37 cellular contexts compared by ENCODE assay signal in the genomic region with DNA sequence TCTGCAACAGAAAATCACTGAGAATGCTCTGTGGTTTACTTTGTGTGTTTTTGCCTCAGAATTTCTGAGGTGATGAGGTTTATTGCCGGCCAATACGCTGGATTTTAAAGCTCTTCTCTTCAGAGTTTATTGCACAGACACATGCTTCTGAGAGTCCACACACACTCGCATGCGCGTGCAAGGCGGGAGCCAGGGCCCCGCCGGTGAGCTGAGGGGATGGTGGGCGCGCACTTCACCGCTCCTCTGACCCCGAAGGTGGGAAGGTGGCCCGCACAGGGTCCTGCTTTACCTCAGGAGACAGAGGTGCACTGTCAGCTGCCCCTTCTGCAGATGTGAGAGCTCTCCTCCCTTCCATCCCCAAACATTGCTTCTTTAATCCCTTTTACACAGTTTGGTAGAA.
"Had no signal": no experiment of that assay in that cellular context is flagged by ENCODE, and none has a peak within 500 bp of the region (broad histone marks: within the 10 kb centered on the region; RNA-seq: fewer than 3 reads in every experiment).

No MANE protein-coding gene starts in this region.

- H3K4me3 ChIP-seq: ascending aorta, cardiac muscle cell had no signal

- H3K4me1 Mint-ChIP-seq: activated B cell treated with CpG ODN at 0.5 μM for 24 hours; activated CD4-positive, alpha-beta T cell treated with anti-CD3 and anti-CD28 coated beads, Interleukin-2, amount 10 ng/mL, durations not matched to agents 24 days and 14 days; activated naive CD4-positive, alpha-beta T cell treated with anti-CD3 and anti-CD28 coated beads, Interleukin-2, amount 10 ng/mL, durations not matched to agents 7 days and 5 days; activated naive CD4-positive, alpha-beta T cell treated with anti-CD3 and anti-CD28 coated beads, Interleukin-2, amount 50 U/mL, for 24 hours; activated naive CD8-positive, alpha-beta T cell treated with anti-CD3 and anti-CD28 coated beads, Interleukin-2, amount 10 ng/mL, durations not matched to agents 7 days and 5 days; activated naive CD8-positive, alpha-beta T cell treated with anti-CD3 and anti-CD28 coated beads, Interleukin-2, amount 50 U/mL, for 24 hours; central memory CD8-positive, alpha-beta T cell had no signal

- H3K4me3 Mint-ChIP-seq: activated B cell treated with CpG ODN at 0.5 μM for 24 hours; activated CD4-positive, alpha-beta memory T cell treated with anti-CD3 and anti-CD28 coated beads for 36 hours; activated CD4-positive, alpha-beta T cell treated with anti-CD3 and anti-CD28 coated beads, Interleukin-2, amount 10 ng/mL, durations not matched to agents 24 days and 14 days; activated CD8-positive, alpha-beta T cell treated with anti-CD3 and anti-CD28 coated beads for 36 hours; activated naive CD4-positive, alpha-beta T cell treated with anti-CD3 and anti-CD28 coated beads, Interleukin-2, amount 10 ng/mL, durations not matched to agents 7 days and 5 days; activated naive CD4-positive, alpha-beta T cell treated with anti-CD3 and anti-CD28 coated beads, Interleukin-2, amount 50 U/mL, for 24 hours; activated naive CD8-positive, alpha-beta T cell; activated naive CD8-positive, alpha-beta T cell treated with anti-CD3 and anti-CD28 coated beads, Interleukin-2, amount 10 ng/mL, durations not matched to agents 7 days and 5 days; activated naive CD8-positive, alpha-beta T cell treated with anti-CD3 and anti-CD28 coated beads, Interleukin-2, amount 50 U/mL, for 24 hours; activated T-cell treated with anti-CD3 and anti-CD28 coated beads, Interleukin-2, amount 50 U/mL, for 4 hours; activated T-cell treated with anti-CD3 and anti-CD28 coated beads, Interleukin-2, amount 50 U/mL, for 72 hours; brain; central memory CD8-positive, alpha-beta T cell; T-helper 1 cell treated with Interleukin-12 subunit alpha and Interleukin-12 subunit beta and Interleukin-4 antibody, amounts not matched to agents 30 μg/mL and 1 μg/mL, for 36 hours; T-helper 2 cell treated with Interferon-gamma antibody and Interleukin-4, amounts not matched to agents 5 μg/mL and 100 μg/mL, for 36 hours had no signal

- H3K4me1 ChIP-seq: ascending aorta had no signal

- H3K36me3 ChIP-seq: ascending aorta, cardiac muscle cell had no signal

- H3K27me3 ChIP-seq: ascending aorta, cardiac muscle cell had no signal

- H3K9me3 Mint-ChIP-seq: activated B cell treated with CpG ODN at 0.5 μM for 24 hours; activated CD4-positive, alpha-beta memory T cell treated with anti-CD3 and anti-CD28 coated beads for 36 hours; activated CD4-positive, alpha-beta T cell treated with anti-CD3 and anti-CD28 coated beads, Interleukin-2, amount 10 ng/mL, durations not matched to agents 24 days and 14 days; activated CD8-positive, alpha-beta T cell treated with anti-CD3 and anti-CD28 coated beads for 36 hours; activated naive CD4-positive, alpha-beta T cell treated with anti-CD3 and anti-CD28 coated beads, Interleukin-2, amount 10 ng/mL, durations not matched to agents 7 days and 5 days; activated naive CD4-positive, alpha-beta T cell treated with anti-CD3 and anti-CD28 coated beads, Interleukin-2, amount 50 U/mL, for 24 hours; activated naive CD8-positive, alpha-beta T cell treated with anti-CD3 and anti-CD28 coated beads, Interleukin-2, amount 50 U/mL, for 24 hours; activated T-cell treated with anti-CD3 and anti-CD28 coated beads, Interleukin-2, amount 50 U/mL, for 4 hours; activated T-cell treated with anti-CD3 and anti-CD28 coated beads, Interleukin-2, amount 50 U/mL, for 72 hours; activated T-helper 2 cell treated with anti-CD3 and anti-CD28 coated beads, Interferon-gamma antibody, Interleukin-2, Interleukin-4, amounts not matched to agents 10 μg/mL and 5 μg/mL and 100 μg/mL, durations not matched to agents 14 hours and 24 hours and 36 hours; central memory CD8-positive, alpha-beta T cell; T-helper 1 cell treated with Interleukin-12 subunit alpha and Interleukin-12 subunit beta and Interleukin-4 antibody, amounts not matched to agents 30 μg/mL and 1 μg/mL, for 36 hours; T-helper 2 cell treated with Interferon-gamma antibody and Interleukin-4, amounts not matched to agents 5 μg/mL and 100 μg/mL, for 36 hours had no signal

- ATAC-seq: activated CD8-positive, alpha-beta T cell treated with anti-CD3 and anti-CD28 coated beads for 36 hours; activated naive CD8-positive, alpha-beta T cell treated with anti-CD3 and anti-CD28 coated beads, Interleukin-2, amount 50 U/mL, for 24 hours; activated T-cell treated with anti-CD3 and anti-CD28 coated beads, Interleukin-2, amount 50 U/mL, for 4 hours; activated T-cell treated with anti-CD3 and anti-CD28 coated beads, Interleukin-2, amount 50 U/mL, for 72 hours had no signal

- DNase-seq: activated B cell treated with CpG ODN at 0.5 μM for 24 hours; activated CD4-positive, alpha-beta memory T cell treated with anti-CD3 and anti-CD28 coated beads for 36 hours; activated CD4-positive, alpha-beta T cell treated with anti-CD3 and anti-CD28 coated beads for 4 hours; activated CD4-positive, alpha-beta T cell treated with anti-CD3 and anti-CD28 coated beads, Interleukin-2, amount 10 ng/mL, durations not matched to agents 24 days and 14 days; activated CD4-positive, alpha-beta T cell treated with anti-CD3 and anti-CD28 coated beads, Interleukin-2, amount 50 U/mL, for 1 hour; activated CD4-positive, alpha-beta T cell treated with anti-CD3 and anti-CD28 coated beads, Interleukin-2, amount 50 U/mL, for 4 hours; activated CD4-positive, CD25-positive, alpha-beta regulatory T cell treated with anti-CD3 and anti-CD28 coated beads, Interleukin-2, amount 50 U/mL, for 72 hours; activated CD8-positive, alpha-beta memory T cell treated with anti-CD3 and anti-CD28 coated beads, Interleukin-2, amount 50 U/mL, for 4 hours; activated CD8-positive, alpha-beta T cell treated with anti-CD3 and anti-CD28 coated beads for 36 hours; activated effector memory CD4-positive, alpha-beta T cell treated with Interleukin-2 at 50 U/mL for 16 hours; activated gamma-delta T cell; activated naive CD4-positive, alpha-beta T cell treated with anti-CD3 and anti-CD28 coated beads, Interleukin-2, amount 10 ng/mL, durations not matched to agents 7 days and 5 days; activated naive CD4-positive, alpha-beta T cell treated with Interleukin-2 at 50 U/mL for 16 hours; activated naive CD8-positive, alpha-beta T cell treated with anti-CD3 and anti-CD28 coated beads, Interleukin-2, amount 10 ng/mL, durations not matched to agents 7 days and 5 days; activated naive CD8-positive, alpha-beta T cell treated with anti-CD3 and anti-CD28 coated beads, Interleukin-2, amount 50 U/mL, for 24 hours; activated T-cell treated with anti-CD3 and anti-CD28 coated beads for 4 hours; activated T-cell treated with anti-CD3 and anti-CD28 coated beads, Interleukin-2, amount 50 U/mL, for 1 hour; activated T-cell treated with anti-CD3 and anti-CD28 coated beads, Interleukin-2, amount 50 U/mL, for 4 hours; activated T-cell treated with anti-CD3 and anti-CD28 coated beads, Interleukin-2, amount 50 U/mL, for 72 hours; amygdala; anterior cingulate cortex; caudate nucleus; T-helper 1 cell; T-helper 2 cell; T-helper 9 cell had no signal

- FAIRE-seq: bronchial epithelial cell, TTC549 had no signal

- H3K27ac Mint-ChIP-seq: activated B cell treated with CpG ODN at 0.5 μM for 24 hours; activated CD4-positive, alpha-beta memory T cell treated with anti-CD3 and anti-CD28 coated beads for 36 hours; activated CD4-positive, alpha-beta T cell treated with anti-CD3 and anti-CD28 coated beads, Interleukin-2, amount 10 ng/mL, durations not matched to agents 24 days and 14 days; activated CD8-positive, alpha-beta T cell treated with anti-CD3 and anti-CD28 coated beads for 36 hours; activated naive CD4-positive, alpha-beta T cell treated with anti-CD3 and anti-CD28 coated beads, Interleukin-2, amount 10 ng/mL, durations not matched to agents 7 days and 5 days; activated naive CD4-positive, alpha-beta T cell treated with anti-CD3 and anti-CD28 coated beads, Interleukin-2, amount 50 U/mL, for 24 hours; activated naive CD8-positive, alpha-beta T cell; activated naive CD8-positive, alpha-beta T cell treated with anti-CD3 and anti-CD28 coated beads, Interleukin-2, amount 10 ng/mL, durations not matched to agents 7 days and 5 days; activated naive CD8-positive, alpha-beta T cell treated with anti-CD3 and anti-CD28 coated beads, Interleukin-2, amount 50 U/mL, for 24 hours; activated T-cell treated with anti-CD3 and anti-CD28 coated beads, Interleukin-2, amount 50 U/mL, for 72 hours; activated T-helper 2 cell treated with anti-CD3 and anti-CD28 coated beads, Interferon-gamma antibody, Interleukin-2, Interleukin-4, amounts not matched to agents 10 μg/mL and 5 μg/mL and 100 μg/mL, durations not matched to agents 14 hours and 24 hours and 36 hours; T-helper 1 cell treated with Interleukin-12 subunit alpha and Interleukin-12 subunit beta and Interleukin-4 antibody, amounts not matched to agents 30 μg/mL and 1 μg/mL, for 36 hours; T-helper 2 cell treated with Interferon-gamma antibody and Interleukin-4, amounts not matched to agents 5 μg/mL and 100 μg/mL, for 36 hours had no signal

- H3K9me3 ChIP-seq: ascending aorta had no signal

- H3K27ac ChIP-seq: ascending aorta, cardiac muscle cell, VCaP had no signal

- H3K36me3 Mint-ChIP-seq: activated CD4-positive, alpha-beta memory T cell treated with anti-CD3 and anti-CD28 coated beads for 36 hours; activated naive CD4-positive, alpha-beta T cell treated with anti-CD3 and anti-CD28 coated beads, Interleukin-2, amount 10 ng/mL, durations not matched to agents 7 days and 5 days; activated naive CD4-positive, alpha-beta T cell treated with anti-CD3 and anti-CD28 coated beads, Interleukin-2, amount 50 U/mL, for 24 hours; activated naive CD8-positive, alpha-beta T cell; activated naive CD8-positive, alpha-beta T cell treated with anti-CD3 and anti-CD28 coated beads, Interleukin-2, amount 10 ng/mL, durations not matched to agents 7 days and 5 days; brain had no signal
